6 cellular contexts compared by ENCODE assay signal in genomic region chr7:100867796-100868485, GRCh38. TPM values are rescaled to one million over a fixed set of nuclear protein-coding genes. Genes with fewer than 3 reads are reported as not detected.
A peak's percentile ranks its signal among the peaks of the same experiment; 100 is the strongest.
DNase-seq lines count a peak whose midpoint lies in the region; ATAC-seq and TF ChIP-seq lines count a peak whose summit lies in the region.

No MANE protein-coding gene starts in this region.

- H3K27ac ChIP-seq in coronary artery = peak overlapping the region; percentile 95 to 98
- peak overlapping the region; percentile 86 to 98 for H3K27ac ChIP-seq in prostate gland

- no peak for TF ChIP-seq CTCF in coronary artery (IDR thresholded peaks at IDR 0.05)
- no peak for TF ChIP-seq CTCF in prostate gland (IDR thresholded peaks at IDR 0.05)

- no peaks in the 10 kb centered on the region for H3K9me3 ChIP-seq in prostate gland

- 6% methylated on average over 19 of the region's 25 CpGs for WGBS in prostate gland

- intact Hi-C loops in prostate gland (cut with DNase I) = no loop called here

- no peak for DNase-seq in coronary artery (ENCODE audit: low spot score)
- DNase-seq in prostate gland (ENCODE audit: low spot score) = no peak
- no peak for DNase-seq in NCI-H2107 treated with DMSO at 0.1 percent for 48 hours (lab: John Stamatoyannopoulos, UW; ENCODE audit: unreplicated experiment)
- DNase-seq in activated CD4-positive, alpha-beta T cell treated with anti-CD3 and anti-CD28 coated beads, Interleukin-2, amount 50 U/mL, for 4 hours = no peak
- no peak for DNase-seq in germinal center (ENCODE audit: low spot score)

- H3K4me3 ChIP-seq in coronary artery = peak overlapping the region; percentile 85
- peak overlapping the region; percentile 41 to 57 for H3K4me3 ChIP-seq in prostate gland

- H3K4me1 ChIP-seq in prostate gland (replicated peaks) = peaks cover 20% of the 10 kb centered on the region

- H3K36me3 ChIP-seq in prostate gland = peaks cover 0 to 5% of the 10 kb centered on the region in 2 donors

- no peaks in the 10 kb centered on the region for H3K27me3 ChIP-seq in prostate gland (replicated peaks; ENCODE audit: insufficient read depth)

- ATAC-seq in HG03066 (IDR thresholded peaks at IDR 0.05; ENCODE audit: low read depth, unreplicated experiment) = peak; percentile 20

- TF ChIP-seq POLR2A in prostate gland (IDR thresholded peaks at IDR 0.05) = no peak

RNA-seq across cellular contexts. Expression of gene TRIP6, which starts 0.8 kb away (rescaled TPM):
- 100 to 1,000 TPM in 1 of 2 donors, 10 to 100 TPM in 1; 65.9 to 113 TPM for total RNA-seq in prostate gland

RNA-seq across cellular contexts. Expression of gene SRRT, which starts 7.0 kb away (rescaled TPM):
- total RNA-seq in prostate gland = 100 to 1,000 TPM; 105 to 182 TPM

RNA-seq across cellular contexts. Expression of gene SLC12A9, which starts 15.4 kb away (rescaled TPM):
- 10 to 100 TPM; 22.0 to 29.4 TPM for total RNA-seq in prostate gland

RNA-seq across cellular contexts. Expression of gene UFSP1, which starts 21.6 kb away (rescaled TPM):
- 1 to 10 TPM; 6.4 to 8.4 TPM for total RNA-seq in prostate gland

RNA-seq across cellular contexts. Expression of gene ACHE, which starts 27.7 kb away (rescaled TPM):
- total RNA-seq in prostate gland = 10 to 100 TPM in 1 of 2 donors, 1 to 10 TPM in 1; 6.6 to 17.5 TPM
